22 cellular contexts compared by ENCODE assay signal in the genomic region with DNA sequence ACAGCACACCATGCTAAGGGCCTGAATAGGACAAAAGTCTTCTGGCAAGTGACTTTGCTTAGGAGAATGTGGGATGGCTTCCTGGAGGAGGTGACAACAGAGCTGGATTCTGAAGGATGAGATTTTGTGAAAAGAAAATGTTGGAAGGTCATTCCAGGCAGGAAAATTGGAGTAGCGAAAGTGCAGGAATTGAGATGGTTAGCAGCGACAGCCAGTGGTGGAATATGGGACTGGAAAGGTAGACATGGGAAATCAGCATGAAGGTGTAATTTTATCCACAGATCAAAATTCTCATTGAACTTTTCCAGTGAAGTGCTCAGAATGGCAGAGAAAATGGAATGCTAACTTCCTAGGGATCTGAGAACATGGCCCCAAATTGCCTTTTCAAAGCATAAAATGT.
"Had no signal": no experiment of that assay in that cellular context is flagged by ENCODE, and none has a peak within 500 bp of the region (broad histone marks: within the 10 kb centered on the region; RNA-seq: fewer than 3 reads in every experiment).

No MANE protein-coding gene starts in this region.

- ATAC-seq: gastrocnemius medialis, left lobe of liver, psoas muscle, right cardiac atrium had no signal

- H3K27ac ChIP-seq: epithelial cell of prostate, gastrocnemius medialis, ovary, psoas muscle, thoracic aorta, upper lobe of left lung, WERI-Rb-1 had no signal

- DNase-seq: activated CD4-positive, alpha-beta T cell treated with anti-CD3 and anti-CD28 coated beads, Interleukin-2, amount 50 U/mL, for 48 hours; activated gamma-delta T cell treated with Interleukin-2 at 50 U/mL for 16 hours; activated naive CD8-positive, alpha-beta T cell treated with anti-CD3 and anti-CD28 coated beads, Interleukin-2, amount 10 ng/mL, durations not matched to agents 7 days and 5 days; caudate nucleus; endodermal cell; gastrocnemius medialis; head of caudate nucleus; kidney; mammary epithelial cell; midbrain; ovary; psoas muscle; right cardiac atrium; small intestine; stimulated activated CD4-positive, alpha-beta T cell treated with anti-CD3 and anti-CD28 coated beads, Interleukin-15, amount 100 ng/mL, for 24 hours; stimulated activated CD4-positive, alpha-beta T cell treated with anti-CD3 and anti-CD28 coated beads, Interleukin-2, amount 100 ng/mL, for 48 hours; T-helper 2 cell; upper lobe of left lung; WERI-Rb-1 had no signal

- H3K4me1 ChIP-seq: gastrocnemius medialis, psoas muscle had no signal

- H3K9me3 ChIP-seq: gastrocnemius medialis, ovary, psoas muscle, thoracic aorta, upper lobe of left lung had no signal

- H3K4me3 ChIP-seq: gastrocnemius medialis, ovary, psoas muscle, thoracic aorta, upper lobe of left lung had no signal

- H3K36me3 ChIP-seq: gastrocnemius medialis, ovary, thoracic aorta, upper lobe of left lung, WERI-Rb-1 had no signal
